In the genomic region with DNA sequence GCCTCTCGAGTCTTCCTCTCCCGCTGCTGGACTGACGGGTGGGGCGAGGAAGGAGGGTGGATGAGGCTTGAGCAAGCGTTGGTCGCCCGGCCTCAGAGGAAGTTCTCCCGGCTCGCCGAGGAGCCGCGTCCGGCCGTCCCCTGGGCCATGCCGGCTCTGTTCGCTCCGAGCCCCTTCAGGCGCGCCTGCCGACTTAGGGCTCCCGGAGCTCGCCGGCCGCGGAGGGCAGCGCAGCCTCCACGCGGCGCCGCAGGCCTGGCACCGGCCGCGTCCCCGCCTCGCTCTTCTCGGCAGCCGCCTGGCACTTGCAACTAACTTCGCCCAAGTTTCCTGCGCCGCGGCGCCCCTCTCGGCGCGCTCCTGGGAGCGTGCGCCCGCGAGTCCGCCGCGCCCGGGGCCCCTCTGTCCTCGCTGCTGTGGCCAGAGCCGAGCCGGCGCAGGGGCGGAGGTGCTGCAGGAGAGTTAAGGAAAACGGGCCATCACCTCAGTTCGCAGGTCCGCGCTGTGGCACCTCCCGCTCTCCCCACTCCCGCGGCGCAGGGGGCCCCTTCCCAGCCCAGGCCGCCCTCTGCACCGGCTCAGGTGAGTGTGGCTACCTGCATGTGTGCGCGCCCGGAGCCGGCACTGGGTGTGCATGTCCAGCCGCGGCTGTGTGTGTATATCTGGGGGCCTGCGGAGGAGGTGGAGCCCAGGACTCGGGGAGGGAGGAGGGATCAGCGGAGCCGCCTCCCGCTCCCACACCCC, we compare ENCODE assay signal across 8 cellular contexts. TPM values are rescaled to one million over a fixed set of nuclear protein-coding genes. Genes with fewer than 3 reads are reported as not detected.
A peak's percentile ranks its signal among the peaks of the same experiment; 100 is the strongest.
DNase-seq lines count a peak whose midpoint lies in the region; ATAC-seq and TF ChIP-seq lines count a peak whose summit lies in the region.

No MANE protein-coding gene starts in this region.

- intact Hi-C loops in activated CD8-positive, alpha-beta T cell treated with anti-CD3 and anti-CD28 coated beads for 36 hours (cut with micrococcal nuclease) = no loop called here
- intact Hi-C loops in left ventricle myocardium superior (cut with micrococcal nuclease) = no loop called here

- POLR2A ChIA-PET in activated CD8-positive, alpha-beta T cell treated with anti-CD3 and anti-CD28 coated beads for 36 hours (lab: Charles Lee) = no interaction called here

- peaks cover 58% of the 10 kb centered on the region for H3K27me3 Mint-ChIP-seq in activated CD8-positive, alpha-beta T cell treated with anti-CD3 and anti-CD28 coated beads for 36 hours

- no peak overlapping the region for H3K27ac Mint-ChIP-seq in activated CD8-positive, alpha-beta T cell treated with anti-CD3 and anti-CD28 coated beads for 36 hours

- peak overlapping the region; percentile 24 for H3K4me3 ChIP-seq in retinal pigment epithelial cell (ENCODE audit: low read length)

- TF ChIP-seq CTCF in activated CD8-positive, alpha-beta T cell treated with anti-CD3 and anti-CD28 coated beads for 36 hours (IDR thresholded peaks at IDR 0.05) = no peak
- TF ChIP-seq CTCF in retinal pigment epithelial cell (conservative IDR thresholded peaks at IDR 0.05; ENCODE audit: low read depth, low read length) = no peak

- CTCF ChIA-PET in activated CD8-positive, alpha-beta T cell treated with anti-CD3 and anti-CD28 coated beads for 36 hours (lab: Charles Lee) = interaction anchor here (0.9 kb wide), 1 partner anchor 8 kb away, joined by 3 read pairs; no protein-coding TSS in a partner anchor

- peak; percentile 74 for DNase-seq in 8988T
- DNase-seq in activated CD8-positive, alpha-beta T cell treated with anti-CD3 and anti-CD28 coated beads for 36 hours = no peak
- peak; percentile 47 for DNase-seq in left ventricle myocardium superior
- DNase-seq in retinal pigment epithelial cell (ENCODE audit: low read depth) = peak; percentile 35
- DNase-seq in GF-D8 (lab: John Stamatoyannopoulos, UW) = no peak

- ATAC-seq in GM18868 (IDR thresholded peaks at IDR 0.05; ENCODE audit: unreplicated experiment) = peak; percentile 23
- ATAC-seq in activated CD8-positive, alpha-beta T cell treated with anti-CD3 and anti-CD28 coated beads for 36 hours = peak; percentile 31
- peak; percentile 66 for ATAC-seq in left ventricle myocardium superior
- no peak for ATAC-seq in HG02973 (IDR thresholded peaks at IDR 0.05; ENCODE audit: unreplicated experiment)
- ATAC-seq in GM19351 (IDR thresholded peaks at IDR 0.05; ENCODE audit: unreplicated experiment) = no peak

- H3K4me3 Mint-ChIP-seq in activated CD8-positive, alpha-beta T cell treated with anti-CD3 and anti-CD28 coated beads for 36 hours = peak overlapping the region; percentile 48

- H3K9me3 Mint-ChIP-seq in activated CD8-positive, alpha-beta T cell treated with anti-CD3 and anti-CD28 coated beads for 36 hours = no peaks in the 10 kb centered on the region

- H3K36me3 Mint-ChIP-seq in activated CD8-positive, alpha-beta T cell treated with anti-CD3 and anti-CD28 coated beads for 36 hours (ENCODE audit: low read depth) = no peaks in the 10 kb centered on the region

- H3K4me1 Mint-ChIP-seq in activated CD8-positive, alpha-beta T cell treated with anti-CD3 and anti-CD28 coated beads for 36 hours (ENCODE audit: low read depth) = peaks cover 18% of the 10 kb centered on the region

RNA-seq across cellular contexts. Expression of a gene that starts 0.6 kb away (rescaled TPM):
- total RNA-seq in activated CD8-positive, alpha-beta T cell treated with anti-CD3 and anti-CD28 coated beads for 36 hours = not detected
- not detected for total RNA-seq in left ventricle myocardium superior

Comparison
In these comparisons a context has a peak if more than half of its experiments do, and no peak if none do; other contexts are left out.
1. DNase-seq: peak in 8988T (single experiment), left ventricle myocardium superior (single experiment) and retinal pigment epithelial cell (single experiment); none in activated CD8-positive, alpha-beta T cell treated with anti-CD3 and anti-CD28 coated beads for 36 hours (single experiment) and GF-D8 (single experiment).
2. ATAC-seq: peak in GM18868 (single experiment), activated CD8-positive, alpha-beta T cell treated with anti-CD3 and anti-CD28 coated beads for 36 hours (single experiment) and left ventricle myocardium superior (single experiment); none in HG02973 (single experiment) and GM19351 (single experiment).